ENCODE assay signal across 23 cellular contexts in the genomic region with DNA sequence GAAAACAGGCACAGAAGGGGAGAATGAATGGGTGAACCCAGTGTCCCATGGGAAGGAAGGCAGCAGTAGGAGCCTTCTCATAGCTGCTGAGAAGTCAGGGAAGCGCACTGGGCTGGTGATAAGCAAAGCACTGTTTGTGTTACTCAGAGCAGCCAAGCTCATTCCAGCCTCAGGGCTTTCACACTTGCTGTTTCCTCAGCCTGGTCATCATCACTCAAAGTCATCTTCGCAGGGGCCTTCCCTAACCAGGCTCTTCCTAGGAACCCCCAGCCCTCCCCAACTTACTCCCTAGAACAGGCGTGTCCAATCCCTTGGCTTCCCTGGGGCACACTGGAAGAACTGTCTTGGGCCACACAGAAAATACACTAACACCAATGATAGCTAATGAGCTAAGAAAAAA. TPM values are rescaled to one million over a fixed set of nuclear protein-coding genes. Genes with fewer than 3 reads are reported as not detected.
DNase-seq lines count a peak whose midpoint lies in the region; TF ChIP-seq lines count a peak whose summit lies in the region.
"Had no signal": no experiment of that assay in that cellular context is flagged by ENCODE, and none has a peak within 500 bp of the region (broad histone marks: within the 10 kb centered on the region; RNA-seq: fewer than 3 reads in every experiment).

No MANE protein-coding gene starts in this region.

- H3K36me3 ChIP-seq in breast epithelium (no peaks in the 10 kb centered on the region), mammary epithelial cell (ENCODE audit: insufficient read depth, low read length) (no peaks in the 10 kb centered on the region)
- H3K36me3 ChIP-seq: BLaER1, SJCRH30 had no signal

- H3K4me3 ChIP-seq in breast epithelium: no peak overlapping the region
- H3K4me3 ChIP-seq in mammary epithelial cell (replicated peaks in 1 of 3; ENCODE audit: insufficient read depth in 1 of 3, low read depth in 2 of 3, low read length in 3 of 3): no peak overlapping the region
- no peak overlapping the region for H3K4me3 ChIP-seq in dorsolateral prefrontal cortex
- no peak overlapping the region for H3K4me3 ChIP-seq in coronary artery
- H3K4me3 ChIP-seq: BLaER1, K562, SJCRH30 had no signal

- DNase-seq in MCF 10A (ENCODE audit: unreplicated experiment) (peak; percentile 54), breast epithelium (ENCODE audit: low spot score in 2 of 2) (no peak), mammary epithelial cell (peak; percentile 14), foreskin melanocyte (peak; percentile 83), dorsolateral prefrontal cortex (no peak), coronary artery (ENCODE audit: low spot score) (no peak), NCI-H187 (lab: John Stamatoyannopoulos, UW) (no peak)
- DNase-seq in effector CD8-positive, alpha-beta T cell (lab: John Stamatoyannopoulos, UW): no peak
- DNase-seq: ACHN; CD4-positive, alpha-beta T cell; DND-41; GF-D8; NCI-H1092; NCI-H1436; NCI-H2029; NCI-H2227 treated with DMSO at 0.1 percent for 48 hours; NCI-H510A treated with DMSO at 0.1 percent for 48 hours; NCI-H748 treated with DMSO at 0.1 percent for 48 hours; SJCRH30 had no signal

- TF ChIP-seq CTCF in MCF 10A (IDR thresholded peaks at IDR 0.05; ENCODE audit: unreplicated experiment): no peak
- TF ChIP-seq CTCF in breast epithelium (IDR thresholded peaks at IDR 0.05): no peak
- TF ChIP-seq CTCF in mammary epithelial cell (conservative IDR thresholded peaks at IDR 0.05 in 1 of 2, IDR thresholded peaks at IDR 0.05 in 1 of 2; ENCODE audit: extremely low read depth in 1 of 2, insufficient read depth in 1 of 2, low read depth in 1 of 2, low read length in 2 of 2): no peak
- TF ChIP-seq CTCF in dorsolateral prefrontal cortex (IDR thresholded peaks at IDR 0.05 in 54 of 56, conservative IDR thresholded peaks at IDR 0.05 in 2 of 56; ENCODE audit: low read depth in 1 of 56, partially characterized antibody in 56 of 56): no peak
- TF ChIP-seq CTCF in coronary artery (IDR thresholded peaks at IDR 0.05): no peak

- dilution Hi-C loops in mammary epithelial cell (cut with HindIII; ENCODE audit: low sequenced_read_pairs): no loop called here

- no peaks in the 10 kb centered on the region for H3K4me1 ChIP-seq in breast epithelium
- H3K4me1 ChIP-seq in mammary epithelial cell (ENCODE audit: insufficient read depth, low read length): peaks cover 9% of the 10 kb centered on the region
- H3K4me1 ChIP-seq: BLaER1, SJCRH30 had no signal

- H3K27me3 Mint-ChIP-seq in MCF 10A (ENCODE audit: insufficient read depth, unreplicated experiment): no peaks in the 10 kb centered on the region
- H3K27me3 Mint-ChIP-seq: CD4-positive, alpha-beta T cell had no signal

- H3K79me2 ChIP-seq in mammary epithelial cell (ENCODE audit: insufficient read depth, low read length): no peaks in the 10 kb centered on the region

- no peaks in the 10 kb centered on the region for H3K36me3 Mint-ChIP-seq in MCF 10A (ENCODE audit: insufficient read depth, unreplicated experiment)

- peaks cover 22% of the 10 kb centered on the region for H3K4me1 Mint-ChIP-seq in MCF 10A (ENCODE audit: insufficient read depth, unreplicated experiment)

- H3K27ac ChIP-seq in breast epithelium (no peak overlapping the region), mammary epithelial cell (ENCODE audit: insufficient read depth, low read depth, low read length) (no peak overlapping the region), dorsolateral prefrontal cortex (no peak overlapping the region), coronary artery (no peak overlapping the region)
- H3K27ac ChIP-seq: 22Rv1, BLaER1, SJCRH30 had no signal

- peak overlapping the region; percentile 20 for H3K4me3 Mint-ChIP-seq in MCF 10A (ENCODE audit: unreplicated experiment)
- H3K4me3 Mint-ChIP-seq: CD4-positive, alpha-beta T cell had no signal

- BruUV-seq in MCF 10A (replicated peaks; lab: Mats Ljungman, UMichigan): no TSS peak
- BruUV-seq in mammary epithelial cell (replicated peaks; lab: Mats Ljungman, UMichigan): no TSS peak

- intact Hi-C loops in MCF 10A (cut with micrococcal nuclease): no loop called here
- intact Hi-C loops in breast epithelium (cut with DNase I; ENCODE audit: low total_unique reads): no loop called here
- intact Hi-C loops in mammary epithelial cell (cut with micrococcal nuclease): no loop called here
- intact Hi-C loops in dorsolateral prefrontal cortex (cut with DNase I): no loop called here

- 91% methylated on average over 3 of the region's 3 CpGs for WGBS in mammary epithelial cell (ENCODE audit: low coverage, missing lambda C conversion rate)

- CTCF ChIA-PET in MCF 10A (lab: Yijun Ruan, JAX) (interaction anchor here (1.1 to 2.1 kb wide), 3 partner anchors 12 to 47 kb away, joined by 3 to 7 read pairs (median 4); no protein-coding TSS in a partner anchor), mammary epithelial cell (lab: Charles Lee; ENCODE audit: low non-redundant PET) (interaction anchor here (0.5 kb wide), 1 partner anchor 116 kb away, joined by 3 read pairs; no protein-coding TSS in a partner anchor)

- H3K27me3 ChIP-seq in breast epithelium: no peaks in the 10 kb centered on the region
- no peaks in the 10 kb centered on the region for H3K27me3 ChIP-seq in mammary epithelial cell (ENCODE audit: insufficient read depth, low read length)
- H3K27me3 ChIP-seq in dorsolateral prefrontal cortex: no peaks in the 10 kb centered on the region
- H3K27me3 ChIP-seq: BLaER1, SJCRH30 had no signal

- no peak overlapping the region for H2AFZ ChIP-seq in mammary epithelial cell (ENCODE audit: low read depth, low read length)

- POLR2A ChIA-PET in MCF 10A (lab: Yijun Ruan, JAX): interaction anchor here (0.7 to 1.5 kb wide), 5 partner anchors 10 to 1381 kb away, joined by 3 to 5 read pairs (median 3); partner anchors contain the start of gene C16orf87

- no peak overlapping the region for H3K4me2 ChIP-seq in mammary epithelial cell (ENCODE audit: insufficient read depth, low read depth, low read length)
- H3K4me2 ChIP-seq: BLaER1 had no signal

- no peak for TF ChIP-seq POLR2A in breast epithelium (IDR thresholded peaks at IDR 0.05)

- no peaks in the 10 kb centered on the region for H3K9me3 Mint-ChIP-seq in MCF 10A (ENCODE audit: unreplicated experiment)
- H3K9me3 Mint-ChIP-seq: CD4-positive, alpha-beta T cell had no signal

- H3K9ac ChIP-seq in mammary epithelial cell (ENCODE audit: insufficient read depth, low read length): no peak overlapping the region
- H3K9ac ChIP-seq: BLaER1 had no signal

- no peak overlapping the region for H3K27ac Mint-ChIP-seq in MCF 10A (ENCODE audit: low read depth, unreplicated experiment)
- H3K27ac Mint-ChIP-seq: CD4-positive, alpha-beta T cell had no signal

- in situ Hi-C loops in mammary epithelial cell (cut with MboI; ENCODE audit: low sequenced_read_pairs in 2 of 2): no loop called here

- H4K20me1 ChIP-seq in mammary epithelial cell (ENCODE audit: insufficient read depth, low read length): no peaks in the 10 kb centered on the region
- H4K20me1 ChIP-seq: BLaER1 had no signal

- H3K9me3 ChIP-seq in breast epithelium: no peaks in the 10 kb centered on the region
- no peaks in the 10 kb centered on the region for H3K9me3 ChIP-seq in mammary epithelial cell (replicated peaks; ENCODE audit: insufficient read depth, low read length)
- H3K9me3 ChIP-seq: BLaER1, SJCRH30 had no signal

RNA-seq across cellular contexts. Expression of gene LONP2, which starts 32.1 kb away (rescaled TPM):
- total RNA-seq in MCF 10A (2022) (55.6 and 58.8 TPM in 2 replicates), breast epithelium (100 to 1,000 TPM in 1 of 3 donors, 10 to 100 TPM in 2; 66.6 to 106 (median 98.9) TPM), mammary epithelial cell (10 to 100 TPM; 62.8 to 72.8 TPM), dorsolateral prefrontal cortex (100 to 1,000 TPM in 91 of 120 experiments, 10 to 100 TPM in 29; 68.2 to 129 (median 106) TPM)
- 33.7 TPM for polyA plus RNA-seq in mammary epithelial cell
- 85.5 TPM for polyA minus RNA-seq in mammary epithelial cell

RNA-seq across cellular contexts. Expression of gene ABCC11, which starts 35.3 kb away (rescaled TPM):
- total RNA-seq in MCF 10A (2022) (0.20 and 0.44 TPM in 2 replicates), breast epithelium (10 to 100 TPM in 1 of 3 donors, 1 to 10 TPM in 1, under 1 TPM in 1; 0.32 to 31.8 (median 5.4) TPM), mammary epithelial cell (under 1 TPM; 0.47 to 0.50 TPM), dorsolateral prefrontal cortex (1 to 10 TPM in 69 of 120 experiments, under 1 TPM in 50, not detected in 1; 0.14 to 3.4 (median 1.1) TPM)
- 0.42 TPM for polyA plus RNA-seq in mammary epithelial cell
- polyA minus RNA-seq in mammary epithelial cell: 4.2 TPM

RNA-seq across cellular contexts. Expression of gene ABCC12, which starts 56.2 kb away (rescaled TPM):
- total RNA-seq in MCF 10A (2022): not detected in 2 replicates
- 1 to 10 TPM in 1 of 3 donors, under 1 TPM in 1, not detected in 1; 0.15 to 1.6 TPM for total RNA-seq in breast epithelium
- total RNA-seq in mammary epithelial cell: not detected
- polyA plus RNA-seq in mammary epithelial cell: not detected
- polyA minus RNA-seq in mammary epithelial cell: not detected
- 10 to 100 TPM in 2 of 120 experiments, 1 to 10 TPM in 118; 1.1 to 11.6 (median 4.3) TPM for total RNA-seq in dorsolateral prefrontal cortex
- total RNA-seq: CD4-positive, alpha-beta T cell; K562; LHCN-M2; SJCRH30 had no signal
- polyA plus RNA-seq: K562 had no signal

Comparison
In these comparisons a context has a peak if more than half of its experiments do, and no peak if none do; other contexts are left out.
1. DNase-seq: peak in MCF 10A (single experiment), mammary epithelial cell (single experiment) and foreskin melanocyte (single experiment); none in breast epithelium (0 of 2), effector CD8-positive, alpha-beta T cell (single experiment), dorsolateral prefrontal cortex (0 of 10), coronary artery (single experiment) and NCI-H187 (0 of 2).